Comparison of ENCODE assay signal across 39 cellular contexts in the genomic region with DNA sequence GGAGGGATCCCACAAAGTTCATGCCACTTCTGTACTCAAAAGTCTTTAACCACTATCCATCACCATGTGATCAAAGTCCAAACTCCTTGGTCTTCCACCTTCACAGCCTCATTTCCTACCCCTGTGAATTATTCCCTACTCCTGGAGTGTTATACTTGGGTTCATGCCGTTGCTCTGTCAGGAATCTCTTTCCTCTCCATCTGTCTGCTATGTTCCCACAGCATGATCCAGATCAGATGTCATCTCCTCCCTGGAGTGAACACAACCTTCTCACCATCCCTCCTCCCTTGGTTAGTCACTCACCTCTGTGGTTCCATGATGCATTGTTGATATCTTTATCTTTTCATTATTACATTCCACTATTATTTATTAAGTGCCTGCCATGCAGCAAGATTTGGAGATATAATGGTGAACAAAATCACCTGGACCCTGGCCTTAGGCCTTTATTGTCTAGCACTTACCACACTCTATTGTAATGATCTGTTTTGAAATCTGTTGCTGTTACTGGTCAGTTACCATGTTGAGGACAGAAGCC. TPM values are rescaled to one million over a fixed set of nuclear protein-coding genes. Genes with fewer than 3 reads are reported as not detected.
"Had no signal": no experiment of that assay in that cellular context is flagged by ENCODE, and none has a peak within 500 bp of the region (broad histone marks: within the 10 kb centered on the region; RNA-seq: fewer than 3 reads in every experiment).

No MANE protein-coding gene starts in this region.

- DNase-seq: activated CD4-positive, alpha-beta memory T cell treated with anti-CD3 and anti-CD28 coated beads, Interleukin-2, amount 10 ng/mL, durations not matched to agents 7 days and 5 days; activated CD4-positive, alpha-beta T cell treated with anti-CD3 and anti-CD28 coated beads for 1 hour; activated CD4-positive, alpha-beta T cell treated with anti-CD3 and anti-CD28 coated beads for 48 hours; activated CD4-positive, CD25-positive, alpha-beta regulatory T cell; activated CD8-positive, alpha-beta memory T cell treated with anti-CD3 and anti-CD28 coated beads for 24 hours; activated CD8-positive, alpha-beta memory T cell treated with anti-CD3 and anti-CD28 coated beads, Interleukin-2, amount 10 ng/mL, durations not matched to agents 7 days and 5 days; activated CD8-positive, alpha-beta memory T cell treated with anti-CD3 and anti-CD28 coated beads, Interleukin-2, amount 50 U/mL, for 48 hours; activated effector memory CD4-positive, alpha-beta T cell treated with anti-CD3 and anti-CD28 coated beads, Interleukin-2, amount 50 U/mL, for 16 hours; activated naive CD4-positive, alpha-beta T cell; activated T-cell treated with anti-CD3 and anti-CD28 coated beads, Interleukin-2, amount 50 U/mL, for 72 hours; adrenal gland; body of pancreas; Kasumi-1; KG1; MG63; NCI-H1048; NCI-H1105 treated with DMSO at 0.1 percent for 48 hours; NCI-H1436; NCI-H1694; NCI-H1930; NCI-H2081 treated with DMSO at 0.1 percent for 48 hours; NCI-H345; NCI-H524 treated with DMSO at 0.1 percent for 48 hours; PC-9; SIG-M5; T1000; WERI-Rb-1 had no signal

- H3K9me3 Mint-ChIP-seq: activated CD4-positive, alpha-beta memory T cell treated with anti-CD3 and anti-CD28 coated beads, Interleukin-2, amount 10 ng/mL, durations not matched to agents 7 days and 5 days; activated naive CD4-positive, alpha-beta T cell treated with anti-CD3 and anti-CD28 coated beads, Interleukin-2, amount 50 U/mL, for 72 hours; activated T-cell treated with anti-CD3 and anti-CD28 coated beads, Interleukin-2, amount 50 U/mL, for 72 hours; activated T-helper 17 cell treated with anti-CD3 and anti-CD28 coated beads, Interleukin-2, amount 50 U/mL, for 72 hours had no signal

- H3K36me3 Mint-ChIP-seq: activated CD8-positive, alpha-beta memory T cell treated with anti-CD3 and anti-CD28 coated beads, Interleukin-2, amount 10 ng/mL, durations not matched to agents 7 days and 5 days; activated naive CD4-positive, alpha-beta T cell treated with anti-CD3 and anti-CD28 coated beads, Interleukin-2, amount 50 U/mL, for 72 hours had no signal

- H3K27ac ChIP-seq: adrenal gland, body of pancreas, PC-9, RWPE1, WERI-Rb-1 had no signal

- H2AFZ ChIP-seq: PC-9 had no signal

- H3K4me3 ChIP-seq: adrenal gland, body of pancreas, breast epithelium, MG63, PC-9 had no signal

- H3K4me1 Mint-ChIP-seq: activated CD8-positive, alpha-beta memory T cell treated with anti-CD3 and anti-CD28 coated beads, Interleukin-2, amount 10 ng/mL, durations not matched to agents 7 days and 5 days had no signal

- H3K4me3 Mint-ChIP-seq: activated CD4-positive, alpha-beta memory T cell treated with anti-CD3 and anti-CD28 coated beads, Interleukin-2, amount 10 ng/mL, durations not matched to agents 7 days and 5 days; activated CD8-positive, alpha-beta memory T cell treated with anti-CD3 and anti-CD28 coated beads, Interleukin-2, amount 10 ng/mL, durations not matched to agents 7 days and 5 days; activated T-cell treated with anti-CD3 and anti-CD28 coated beads, Interleukin-2, amount 50 U/mL, for 72 hours; activated T-helper 17 cell treated with anti-CD3 and anti-CD28 coated beads, Interleukin-2, amount 50 U/mL, for 72 hours had no signal

- H3K27me3 ChIP-seq: body of pancreas, breast epithelium had no signal

- H3K36me3 ChIP-seq: adrenal gland, breast epithelium, MG63, WERI-Rb-1 had no signal

- H3K4me2 ChIP-seq: PC-9 had no signal

- H3K27ac Mint-ChIP-seq: activated CD4-positive, alpha-beta memory T cell treated with anti-CD3 and anti-CD28 coated beads, Interleukin-2, amount 10 ng/mL, durations not matched to agents 7 days and 5 days; activated CD8-positive, alpha-beta memory T cell treated with anti-CD3 and anti-CD28 coated beads, Interleukin-2, amount 10 ng/mL, durations not matched to agents 7 days and 5 days; activated naive CD4-positive, alpha-beta T cell treated with anti-CD3 and anti-CD28 coated beads, Interleukin-2, amount 50 U/mL, for 72 hours; activated T-cell treated with anti-CD3 and anti-CD28 coated beads, Interleukin-2, amount 50 U/mL, for 72 hours; activated T-helper 17 cell treated with anti-CD3 and anti-CD28 coated beads, Interleukin-2, amount 50 U/mL, for 72 hours had no signal

- ATAC-seq: activated CD8-positive, alpha-beta memory T cell treated with anti-CD3 and anti-CD28 coated beads, Interleukin-2, amount 10 ng/mL, durations not matched to agents 7 days and 5 days; activated naive CD4-positive, alpha-beta T cell treated with anti-CD3 and anti-CD28 coated beads, Interleukin-2, amount 50 U/mL, for 72 hours; activated T-cell treated with anti-CD3 and anti-CD28 coated beads, Interleukin-2, amount 50 U/mL, for 72 hours; activated T-helper 17 cell treated with anti-CD3 and anti-CD28 coated beads, Interleukin-2, amount 50 U/mL, for 72 hours; body of pancreas; Right ventricle myocardium inferior had no signal

- H3K4me1 ChIP-seq: adrenal gland, body of pancreas, breast epithelium had no signal

- H3K9me3 ChIP-seq: adrenal gland, body of pancreas, breast epithelium, MG63 had no signal

RNA-seq across cellular contexts. Expression of a gene that starts 22.4 kb away (rescaled TPM):
- total RNA-seq: activated CD4-positive, alpha-beta memory T cell treated with anti-CD3 and anti-CD28 coated beads, Interleukin-2, amount 10 ng/mL, durations not matched to agents 7 days and 5 days; activated CD8-positive, alpha-beta memory T cell treated with anti-CD3 and anti-CD28 coated beads, Interleukin-2, amount 10 ng/mL, durations not matched to agents 7 days and 5 days; activated naive CD4-positive, alpha-beta T cell treated with anti-CD3 and anti-CD28 coated beads, Interleukin-2, amount 50 U/mL, for 72 hours; activated T-cell treated with anti-CD3 and anti-CD28 coated beads, Interleukin-2, amount 50 U/mL, for 72 hours; activated T-helper 17 cell treated with anti-CD3 and anti-CD28 coated beads, Interleukin-2, amount 50 U/mL, for 72 hours; adrenal gland; astrocyte; body of pancreas; breast epithelium; cardiac septum; NCI-H460; OCI-LY7; PC-9; Right ventricle myocardium inferior; SK-MEL-5; T-helper 1 cell treated with Interleukin-12 subunit alpha and Interleukin-12 subunit beta and Interleukin-4 antibody, amounts not matched to agents 30 ng/mL and 1 ng/mL, for 36 hours; T-helper 2 cell treated with Interferon-gamma antibody and Interleukin-4, amounts not matched to agents 100 ng/mL and 5 ng/mL, for 36 hours had no signal
- polyA plus RNA-seq: adrenal gland had no signal

RNA-seq across cellular contexts. Expression of a gene that starts 23.8 kb away (rescaled TPM):
- total RNA-seq: activated CD4-positive, alpha-beta memory T cell treated with anti-CD3 and anti-CD28 coated beads, Interleukin-2, amount 10 ng/mL, durations not matched to agents 7 days and 5 days; activated CD8-positive, alpha-beta memory T cell treated with anti-CD3 and anti-CD28 coated beads, Interleukin-2, amount 10 ng/mL, durations not matched to agents 7 days and 5 days; activated naive CD4-positive, alpha-beta T cell treated with anti-CD3 and anti-CD28 coated beads, Interleukin-2, amount 50 U/mL, for 72 hours; activated T-cell treated with anti-CD3 and anti-CD28 coated beads, Interleukin-2, amount 50 U/mL, for 72 hours; activated T-helper 17 cell treated with anti-CD3 and anti-CD28 coated beads, Interleukin-2, amount 50 U/mL, for 72 hours; NCI-H460; OCI-LY7; PC-9; SK-MEL-5; T-helper 1 cell treated with Interleukin-12 subunit alpha and Interleukin-12 subunit beta and Interleukin-4 antibody, amounts not matched to agents 30 ng/mL and 1 ng/mL, for 36 hours; T-helper 2 cell treated with Interferon-gamma antibody and Interleukin-4, amounts not matched to agents 100 ng/mL and 5 ng/mL, for 36 hours had no signal

RNA-seq across cellular contexts. Expression of a gene that starts 35.9 kb away (rescaled TPM):
- total RNA-seq: activated CD4-positive, alpha-beta memory T cell treated with anti-CD3 and anti-CD28 coated beads, Interleukin-2, amount 10 ng/mL, durations not matched to agents 7 days and 5 days; activated CD8-positive, alpha-beta memory T cell treated with anti-CD3 and anti-CD28 coated beads, Interleukin-2, amount 10 ng/mL, durations not matched to agents 7 days and 5 days; activated naive CD4-positive, alpha-beta T cell treated with anti-CD3 and anti-CD28 coated beads, Interleukin-2, amount 50 U/mL, for 72 hours; activated T-cell treated with anti-CD3 and anti-CD28 coated beads, Interleukin-2, amount 50 U/mL, for 72 hours; activated T-helper 17 cell treated with anti-CD3 and anti-CD28 coated beads, Interleukin-2, amount 50 U/mL, for 72 hours; adrenal gland; astrocyte; body of pancreas; breast epithelium; cardiac septum; NCI-H460; OCI-LY7; PC-9; Right ventricle myocardium inferior; SK-MEL-5; T-helper 1 cell treated with Interleukin-12 subunit alpha and Interleukin-12 subunit beta and Interleukin-4 antibody, amounts not matched to agents 30 ng/mL and 1 ng/mL, for 36 hours; T-helper 2 cell treated with Interferon-gamma antibody and Interleukin-4, amounts not matched to agents 100 ng/mL and 5 ng/mL, for 36 hours had no signal
- polyA plus RNA-seq: adrenal gland had no signal
